8 cellular contexts compared by ENCODE assay signal in genomic region chr7:92717601-92717981, GRCh38.
DNase-seq lines count a peak whose midpoint lies in the region; ATAC-seq and TF ChIP-seq lines count a peak whose summit lies in the region.

No MANE protein-coding gene starts in this region.

- H3K27me3 Mint-ChIP-seq in T-helper 1 cell treated with Interleukin-12 subunit alpha and Interleukin-12 subunit beta and Interleukin-4 antibody, amounts not matched to agents 30 μg/mL and 1 μg/mL, for 36 hours (ENCODE audit: low read depth) = no peaks in the 10 kb centered on the region
- no peaks in the 10 kb centered on the region for H3K27me3 Mint-ChIP-seq in activated CD8-positive, alpha-beta T cell treated with anti-CD3 and anti-CD28 coated beads for 36 hours

- peak; percentile 14 for ATAC-seq in activated CD8-positive, alpha-beta T cell treated with anti-CD3 and anti-CD28 coated beads for 36 hours
- no peak for ATAC-seq in HG03432 (IDR thresholded peaks at IDR 0.05; ENCODE audit: unreplicated experiment)
- no peak for ATAC-seq in GM21423 (IDR thresholded peaks at IDR 0.05; ENCODE audit: unreplicated experiment)

- H3K36me3 ChIP-seq in suprapubic skin = no peaks in the 10 kb centered on the region

- H3K4me1 ChIP-seq in suprapubic skin = peaks cover 17% of the 10 kb centered on the region

- H3K27ac ChIP-seq in suprapubic skin = peak overlapping the region; percentile 86

- WGBS in suprapubic skin = 78% methylated on average over 6 of the region's 6 CpGs

- H3K4me3 ChIP-seq in suprapubic skin = peak overlapping the region; percentile 48

- H3K9me3 ChIP-seq in suprapubic skin = no peaks in the 10 kb centered on the region

- no peak for TF ChIP-seq CTCF in activated CD8-positive, alpha-beta T cell treated with anti-CD3 and anti-CD28 coated beads for 36 hours (IDR thresholded peaks at IDR 0.05)
- TF ChIP-seq CTCF in suprapubic skin (IDR thresholded peaks at IDR 0.05) = no peak

- intact Hi-C loops in activated CD8-positive, alpha-beta T cell treated with anti-CD3 and anti-CD28 coated beads for 36 hours (cut with micrococcal nuclease) = no loop called here

- CTCF ChIA-PET in activated CD8-positive, alpha-beta T cell treated with anti-CD3 and anti-CD28 coated beads for 36 hours (lab: Charles Lee) = interaction anchor here (1.3 kb wide), 1 partner anchor 115 kb away, joined by 6 read pairs; no protein-coding TSS in a partner anchor

- DNase-seq in T-helper 1 cell (no peak), iris pigment epithelial cell (ENCODE audit: low read depth) (peak; percentile 42), suprapubic skin (ENCODE audit: low spot score in 2 of 2) (no peak)
- no peak for DNase-seq in activated CD8-positive, alpha-beta T cell treated with anti-CD3 and anti-CD28 coated beads for 36 hours
- no peak for DNase-seq in stimulated activated CD4-positive, alpha-beta T cell treated with anti-CD3 and anti-CD28 coated beads, Interleukin-12 subunit alpha, Interleukin-12 subunit beta, amount 100 ng/mL, for 4 hours

- peaks cover 43% of the 10 kb centered on the region for H3K36me3 Mint-ChIP-seq in T-helper 1 cell treated with Interleukin-12 subunit alpha and Interleukin-12 subunit beta and Interleukin-4 antibody, amounts not matched to agents 30 μg/mL and 1 μg/mL, for 36 hours (ENCODE audit: low read depth)
- H3K36me3 Mint-ChIP-seq in activated CD8-positive, alpha-beta T cell treated with anti-CD3 and anti-CD28 coated beads for 36 hours (ENCODE audit: low read depth) = peaks cover 58% of the 10 kb centered on the region

- H3K27me3 ChIP-seq in suprapubic skin = no peaks in the 10 kb centered on the region

- H3K4me1 Mint-ChIP-seq in T-helper 1 cell treated with Interleukin-12 subunit alpha and Interleukin-12 subunit beta and Interleukin-4 antibody, amounts not matched to agents 30 μg/mL and 1 μg/mL, for 36 hours (ENCODE audit: low read depth) = peaks cover 52% of the 10 kb centered on the region
- H3K4me1 Mint-ChIP-seq in activated CD8-positive, alpha-beta T cell treated with anti-CD3 and anti-CD28 coated beads for 36 hours (ENCODE audit: low read depth) = peaks cover 52% of the 10 kb centered on the region

- TF ChIP-seq EP300 in suprapubic skin (IDR thresholded peaks at IDR 0.05) = no peak

- TF ChIP-seq POLR2A in suprapubic skin (IDR thresholded peaks at IDR 0.05) = no peak

- H3K9me3 Mint-ChIP-seq in T-helper 1 cell treated with Interleukin-12 subunit alpha and Interleukin-12 subunit beta and Interleukin-4 antibody, amounts not matched to agents 30 μg/mL and 1 μg/mL, for 36 hours = no peaks in the 10 kb centered on the region
- H3K9me3 Mint-ChIP-seq in activated CD8-positive, alpha-beta T cell treated with anti-CD3 and anti-CD28 coated beads for 36 hours = no peaks in the 10 kb centered on the region

- POLR2A ChIA-PET in activated CD8-positive, alpha-beta T cell treated with anti-CD3 and anti-CD28 coated beads for 36 hours (lab: Charles Lee) = interaction anchor here (0.7 to 2.7 kb wide), 8 partner anchors 8 to 235 kb away, joined by 3 to 10 read pairs (median 4); no protein-coding TSS in a partner anchor

- H3K4me3 Mint-ChIP-seq in T-helper 1 cell treated with Interleukin-12 subunit alpha and Interleukin-12 subunit beta and Interleukin-4 antibody, amounts not matched to agents 30 μg/mL and 1 μg/mL, for 36 hours = peak overlapping the region; percentile 76
- peak overlapping the region; percentile 69 for H3K4me3 Mint-ChIP-seq in activated CD8-positive, alpha-beta T cell treated with anti-CD3 and anti-CD28 coated beads for 36 hours

- peak overlapping the region; percentile 99 for H3K27ac Mint-ChIP-seq in T-helper 1 cell treated with Interleukin-12 subunit alpha and Interleukin-12 subunit beta and Interleukin-4 antibody, amounts not matched to agents 30 μg/mL and 1 μg/mL, for 36 hours
- H3K27ac Mint-ChIP-seq in activated CD8-positive, alpha-beta T cell treated with anti-CD3 and anti-CD28 coated beads for 36 hours = peak overlapping the region; percentile 92
